1 cellular context compared by ENCODE assay signal in the genomic region with DNA sequence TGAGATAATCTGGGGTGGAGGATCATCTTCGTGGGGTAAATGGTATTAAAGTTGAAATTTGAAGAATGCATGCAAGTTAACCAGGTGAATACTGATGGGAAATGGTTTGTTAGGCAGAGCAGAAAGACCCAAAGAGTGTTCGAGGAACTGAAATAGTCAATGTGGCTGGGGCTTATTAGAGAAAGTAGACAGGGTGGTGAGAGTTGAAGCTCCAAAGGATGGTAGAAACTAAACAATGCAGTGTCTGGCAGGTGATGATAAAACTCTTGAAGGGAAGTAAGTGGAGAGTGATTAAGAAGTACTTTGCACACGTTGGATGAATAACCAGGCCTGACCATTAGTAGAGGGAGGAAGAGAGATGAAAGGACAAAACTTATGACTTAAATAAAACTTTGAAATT.
TF ChIP-seq lines count a peak whose summit lies in the region.

No MANE protein-coding gene starts in this region.

TF ChIP-seq in GM12891, 5 proteins besides CTCF, POLR2A, EP300 and RAD21 (continued from another document):
- no peak for TF ChIP-seq POU2F2 (IDR thresholded peaks at IDR 0.05; ENCODE audit: low read depth, low read length)
